In the genomic region with DNA sequence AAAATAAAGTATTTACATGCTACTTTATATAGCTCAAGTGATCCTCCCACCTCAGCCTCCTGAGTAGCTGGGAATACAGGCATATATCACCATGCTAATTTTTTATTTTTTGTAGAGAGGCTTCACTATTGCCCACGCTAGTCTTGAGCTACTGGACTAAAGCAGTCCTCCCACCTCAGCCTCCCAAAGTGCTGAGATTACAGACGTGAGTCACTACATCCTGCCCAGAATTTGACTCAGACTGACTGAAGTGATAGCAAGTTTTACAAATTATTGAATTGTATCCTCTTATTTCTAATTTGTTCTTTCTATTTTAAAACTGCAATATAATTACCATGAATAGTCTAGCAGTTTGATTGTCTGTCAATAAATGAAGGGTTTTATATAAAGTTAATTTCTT, we compare ENCODE assay signal across 1 cellular context.
TF ChIP-seq lines count a peak whose summit lies in the region.

No MANE protein-coding gene starts in this region.

TF ChIP-seq in GM23338, 12 proteins besides CTCF, POLR2A, EP300 and RAD21 (continued from another document):
- TF ChIP-seq, protein P1, sequence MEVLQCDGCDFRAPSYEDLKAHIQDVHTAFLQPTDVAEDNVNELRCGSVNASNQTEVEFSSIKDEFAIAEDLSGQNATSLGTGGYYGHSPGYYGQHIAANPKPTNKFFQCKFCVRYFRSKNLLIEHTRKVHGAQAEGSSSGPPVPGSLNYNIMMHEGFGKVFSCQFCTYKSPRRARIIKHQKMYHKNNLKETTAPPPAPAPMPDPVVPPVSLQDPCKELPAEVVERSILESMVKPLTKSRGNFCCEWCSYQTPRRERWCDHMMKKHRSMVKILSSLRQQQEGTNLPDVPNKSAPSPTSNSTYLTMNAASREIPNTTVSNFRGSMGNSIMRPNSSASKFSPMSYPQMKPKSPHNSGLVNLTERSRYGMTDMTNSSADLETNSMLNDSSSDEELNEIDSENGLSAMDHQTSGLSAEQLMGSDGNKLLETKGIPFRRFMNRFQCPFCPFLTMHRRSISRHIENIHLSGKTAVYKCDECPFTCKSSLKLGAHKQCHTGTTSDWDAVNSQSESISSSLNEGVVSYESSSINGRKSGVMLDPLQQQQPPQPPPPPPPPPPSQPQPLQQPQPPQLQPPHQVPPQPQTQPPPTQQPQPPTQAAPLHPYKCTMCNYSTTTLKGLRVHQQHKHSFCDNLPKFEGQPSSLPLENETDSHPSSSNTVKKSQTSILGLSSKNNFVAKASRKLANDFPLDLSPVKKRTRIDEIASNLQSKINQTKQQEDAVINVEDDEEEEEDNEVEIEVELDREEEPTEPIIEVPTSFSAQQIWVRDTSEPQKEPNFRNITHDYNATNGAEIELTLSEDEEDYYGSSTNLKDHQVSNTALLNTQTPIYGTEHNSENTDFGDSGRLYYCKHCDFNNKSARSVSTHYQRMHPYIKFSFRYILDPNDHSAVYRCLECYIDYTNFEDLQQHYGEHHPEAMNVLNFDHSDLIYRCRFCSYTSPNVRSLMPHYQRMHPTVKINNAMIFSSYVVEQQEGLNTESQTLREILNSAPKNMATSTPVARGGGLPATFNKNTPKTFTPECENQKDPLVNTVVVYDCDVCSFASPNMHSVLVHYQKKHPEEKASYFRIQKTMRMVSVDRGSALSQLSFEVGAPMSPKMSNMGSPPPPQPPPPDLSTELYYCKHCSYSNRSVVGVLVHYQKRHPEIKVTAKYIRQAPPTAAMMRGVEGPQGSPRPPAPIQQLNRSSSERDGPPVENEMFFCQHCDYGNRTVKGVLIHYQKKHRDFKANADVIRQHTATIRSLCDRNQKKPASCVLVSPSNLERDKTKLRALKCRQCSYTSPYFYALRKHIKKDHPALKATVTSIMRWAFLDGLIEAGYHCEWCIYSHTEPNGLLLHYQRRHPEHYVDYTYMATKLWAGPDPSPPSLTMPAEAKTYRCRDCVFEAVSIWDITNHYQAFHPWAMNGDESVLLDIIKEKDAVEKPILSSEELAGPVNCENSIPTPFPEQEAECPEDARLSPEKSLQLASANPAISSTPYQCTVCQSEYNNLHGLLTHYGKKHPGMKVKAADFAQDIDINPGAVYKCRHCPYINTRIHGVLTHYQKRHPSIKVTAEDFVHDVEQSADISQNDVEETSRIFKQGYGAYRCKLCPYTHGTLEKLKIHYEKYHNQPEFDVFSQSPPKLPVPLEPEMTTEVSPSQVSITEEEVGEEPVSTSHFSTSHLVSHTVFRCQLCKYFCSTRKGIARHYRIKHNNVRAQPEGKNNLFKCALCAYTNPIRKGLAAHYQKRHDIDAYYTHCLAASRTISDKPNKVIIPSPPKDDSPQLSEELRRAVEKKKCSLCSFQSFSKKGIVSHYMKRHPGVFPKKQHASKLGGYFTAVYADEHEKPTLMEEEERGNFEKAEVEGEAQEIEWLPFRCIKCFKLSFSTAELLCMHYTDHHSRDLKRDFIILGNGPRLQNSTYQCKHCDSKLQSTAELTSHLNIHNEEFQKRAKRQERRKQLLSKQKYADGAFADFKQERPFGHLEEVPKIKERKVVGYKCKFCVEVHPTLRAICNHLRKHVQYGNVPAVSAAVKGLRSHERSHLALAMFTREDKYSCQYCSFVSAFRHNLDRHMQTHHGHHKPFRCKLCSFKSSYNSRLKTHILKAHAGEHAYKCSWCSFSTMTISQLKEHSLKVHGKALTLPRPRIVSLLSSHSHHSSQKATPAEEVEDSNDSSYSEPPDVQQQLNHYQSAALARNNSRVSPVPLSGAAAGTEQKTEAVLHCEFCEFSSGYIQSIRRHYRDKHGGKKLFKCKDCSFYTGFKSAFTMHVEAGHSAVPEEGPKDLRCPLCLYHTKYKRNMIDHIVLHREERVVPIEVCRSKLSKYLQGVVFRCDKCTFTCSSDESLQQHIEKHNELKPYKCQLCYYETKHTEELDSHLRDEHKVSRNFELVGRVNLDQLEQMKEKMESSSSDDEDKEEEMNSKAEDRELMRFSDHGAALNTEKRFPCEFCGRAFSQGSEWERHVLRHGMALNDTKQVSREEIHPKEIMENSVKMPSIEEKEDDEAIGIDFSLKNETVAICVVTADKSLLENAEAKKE (CRISPR knock-in tag; IDR thresholded peaks at IDR 0.05), result no peak
